ENCODE assay signal across 9 cellular contexts in genomic region chr18:59823611-59824195, GRCh38.
DNase-seq lines count a peak whose midpoint lies in the region; ATAC-seq and TF ChIP-seq lines count a peak whose summit lies in the region.
"Had no signal": no experiment of that assay in that cellular context is flagged by ENCODE, and none has a peak within 500 bp of the region (broad histone marks: within the 10 kb centered on the region; RNA-seq: fewer than 3 reads in every experiment).

No MANE protein-coding gene starts in this region.

- TF ChIP-seq CTCF in RWPE2 (IDR thresholded peaks at IDR 0.05; ENCODE audit: poor library complexity, severe bottlenecking) = peak; percentile 92
- peak; percentile 95 for TF ChIP-seq CTCF in chondrocyte (IDR thresholded peaks at IDR 0.05)

- peak overlapping the region; percentile 42 for H3K4me2 ChIP-seq in GM23248 (ENCODE audit: unreplicated experiment)
- H3K4me2 ChIP-seq: BLaER1 treated with 17β-estradiol and CSF1 and Interleukin-3, amounts not matched to agents 10 nM and 100 nM had no signal

- peak overlapping the region; percentile 37; the same call in 1 of the 2 replicates for H3K9ac ChIP-seq in GM23248

- H3K4me1 ChIP-seq in GM23248 (ENCODE audit: insufficient read depth) = peaks cover 32% of the 10 kb centered on the region
- no peaks in the 10 kb centered on the region for H3K4me1 ChIP-seq in RWPE2 (ENCODE audit: insufficient read depth, poor library complexity, severe bottlenecking)
- H3K4me1 ChIP-seq: BLaER1 treated with 17β-estradiol and CSF1 and Interleukin-3, amounts not matched to agents 10 nM and 100 nM had no signal

- in situ Hi-C loops in GM23248 (cut with MboI) = loop anchor here (10.0 to 25.0 kb wide), 3 partner anchors 189 to 586 kb away; no protein-coding TSS in a partner anchor

- H3K9me3 ChIP-seq in GM23248 (ENCODE audit: low read depth) = no peaks in the 10 kb centered on the region
- no peaks in the 10 kb centered on the region for H3K9me3 ChIP-seq in RWPE2 (ENCODE audit: severe bottlenecking)
- H3K9me3 ChIP-seq: BLaER1 treated with 17β-estradiol and CSF1 and Interleukin-3, amounts not matched to agents 10 nM and 100 nM had no signal

- WGBS in GM23248 (ENCODE audit: low coverage in 1 of 2, low lambda C conversion rate in 2 of 2, missing lambda C conversion rate in 2 of 2), 2 experiments = 26 to 31% methylated on average over 12 of the region's 12 CpGs

- H3K27ac ChIP-seq in GM23248 (no peak overlapping the region), RWPE2 (ENCODE audit: poor library complexity, severe bottlenecking) (no peak overlapping the region)
- H3K27ac ChIP-seq: BLaER1 treated with 17β-estradiol and CSF1 and Interleukin-3, amounts not matched to agents 10 nM and 100 nM had no signal

- no peak overlapping the region for H3K4me3 Mint-ChIP-seq in chondrocyte (ENCODE audit: unreplicated experiment)

- H3K36me3 ChIP-seq in GM23248 (ENCODE audit: low read depth) (no peaks in the 10 kb centered on the region), RWPE2 (ENCODE audit: low read depth) (no peaks in the 10 kb centered on the region)
- H3K36me3 ChIP-seq: BLaER1 treated with 17β-estradiol and CSF1 and Interleukin-3, amounts not matched to agents 10 nM and 100 nM had no signal

- DNase-seq in NCI-H2081 (lab: John Stamatoyannopoulos, UW) = peak; percentile 64 to 70
- no peak for DNase-seq in NCI-H2081 treated with DMSO at 0.1 percent for 48 hours (lab: John Stamatoyannopoulos, UW)
- peak; percentile 85 for DNase-seq in GM23248
- peak; percentile 41 for DNase-seq in LoVo (ENCODE audit: low spot score)
- no peak for DNase-seq in RWPE2 (ENCODE audit: low spot score)
- DNase-seq in chondrocyte (ENCODE audit: low spot score) = no peak
- peak; percentile 71 for DNase-seq in left lobe of liver (ENCODE audit: low spot score)
- DNase-seq in stimulated activated naive CD8-positive, alpha-beta T cell treated with anti-CD3 and anti-CD28 coated beads, Interleukin-15, Interleukin-2, amounts not matched to agents 100 U/mL and 50 U/mL, for 24 hours = peak; percentile 60

- H2AFZ ChIP-seq in GM23248 = peak overlapping the region; percentile 35; the same call in 1 of the 2 replicates

- no peaks in the 10 kb centered on the region for H3K27me3 ChIP-seq in GM23248 (replicated peaks; ENCODE audit: insufficient read depth)
- no peaks in the 10 kb centered on the region for H3K27me3 ChIP-seq in RWPE2 (ENCODE audit: insufficient read depth, poor library complexity, severe bottlenecking)
- H3K27me3 ChIP-seq: BLaER1 treated with 17β-estradiol and CSF1 and Interleukin-3, amounts not matched to agents 10 nM and 100 nM had no signal

- no peak overlapping the region for H3K4me3 ChIP-seq in GM23248
- no peak overlapping the region for H3K4me3 ChIP-seq in RWPE2 (ENCODE audit: severe bottlenecking)
- H3K4me3 ChIP-seq: BLaER1 treated with 17β-estradiol and CSF1 and Interleukin-3, amounts not matched to agents 10 nM and 100 nM had no signal

- no peaks in the 10 kb centered on the region for H3K36me3 Mint-ChIP-seq in chondrocyte (ENCODE audit: low read depth)

- H4K20me1 ChIP-seq in GM23248 (ENCODE audit: insufficient read depth) = no peaks in the 10 kb centered on the region
- H4K20me1 ChIP-seq: BLaER1 treated with 17β-estradiol and CSF1 and Interleukin-3, amounts not matched to agents 10 nM and 100 nM had no signal

- H3K27me3 Mint-ChIP-seq in chondrocyte (ENCODE audit: low read depth) = peaks cover 5% of the 10 kb centered on the region

- H3K27ac Mint-ChIP-seq in chondrocyte (ENCODE audit: unreplicated experiment) = no peak overlapping the region

- no peaks in the 10 kb centered on the region for H3K9me3 Mint-ChIP-seq in chondrocyte (ENCODE audit: low read depth)

- H3K79me2 ChIP-seq in GM23248 (ENCODE audit: insufficient read depth) = no peaks in the 10 kb centered on the region

- ATAC-seq in RWPE2 (ENCODE audit: low read depth) (peak; percentile 80), left lobe of liver (peak; percentile 100)
- peak; percentile 40 for ATAC-seq in stimulated activated naive CD8-positive, alpha-beta T cell treated with anti-CD3 and anti-CD28 coated beads, Interleukin-15, Interleukin-2, amounts not matched to agents 100 U/mL and 50 U/mL, for 24 hours

- no peaks in the 10 kb centered on the region for H3K9me2 ChIP-seq in GM23248 (ENCODE audit: insufficient read depth)

- peaks cover 19% of the 10 kb centered on the region; the same call in 1 of the 2 replicates for H3F3A ChIP-seq in GM23248 (ENCODE audit: insufficient read depth)

- H3K4me1 Mint-ChIP-seq in chondrocyte (ENCODE audit: low read depth) = no peaks in the 10 kb centered on the region

Comparison
In these comparisons a context has a peak if more than half of its experiments do, and no peak if none do; other contexts are left out.
1. DNase-seq: peak in NCI-H2081 (2 of 2), GM23248 (single experiment), LoVo (single experiment), left lobe of liver (single experiment) and stimulated activated naive CD8-positive, alpha-beta T cell treated with anti-CD3 and anti-CD28 coated beads, Interleukin-15, Interleukin-2, amounts not matched to agents 100 U/mL and 50 U/mL, for 24 hours (single experiment); none in NCI-H2081 treated with DMSO at 0.1 percent for 48 hours (single experiment), RWPE2 (single experiment) and chondrocyte (single experiment).
2. ATAC-seq: peak in every context shown above with its lines; median percentile 100 in left lobe of liver; 80 in RWPE2; 40 in stimulated activated naive CD8-positive, alpha-beta T cell treated with anti-CD3 and anti-CD28 coated beads, Interleukin-15, Interleukin-2, amounts not matched to agents 100 U/mL and 50 U/mL, for 24 hours.